ENCODE assay signal across 1 cellular context in genomic region chr1:7781923-7782495, GRCh38.
A peak's percentile ranks its signal among the peaks of the same experiment; 100 is the strongest.
TF ChIP-seq lines count a peak whose summit lies in the region.

No MANE protein-coding gene starts in this region.

TF ChIP-seq in HepG2, 621 proteins besides CTCF, POLR2A, EP300 and RAD21:
- TF ChIP-seq, protein P1, sequence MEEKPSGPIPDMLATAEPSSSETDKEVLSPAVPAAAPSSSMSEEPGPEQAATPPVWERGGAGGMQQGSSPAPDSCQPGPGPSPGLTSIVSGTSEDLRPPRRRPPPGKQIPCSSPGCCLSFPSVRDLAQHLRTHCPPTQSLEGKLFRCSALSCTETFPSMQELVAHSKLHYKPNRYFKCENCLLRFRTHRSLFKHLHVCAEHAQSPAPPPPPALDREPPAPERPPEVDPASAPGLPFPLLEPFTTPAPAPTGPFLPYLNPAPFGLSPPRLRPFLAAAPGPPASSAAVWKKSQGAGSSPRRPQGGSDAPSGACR (CRISPR knock-in tag; IDR thresholded peaks at IDR 0.05), result no peak
- peak; percentile 71 for TF ChIP-seq ZBTB33 (CRISPR knock-in tag; IDR thresholded peaks at IDR 0.05)
